In genomic region chr12:97560766-97561165, GRCh38 we compare ENCODE assay signal across 26 cellular contexts.
DNase-seq lines count a peak whose midpoint lies in the region; ATAC-seq, FAIRE-seq and TF ChIP-seq lines count a peak whose summit lies in the region.
"Had no signal": no experiment of that assay in that cellular context is flagged by ENCODE, and none has a peak within 500 bp of the region (broad histone marks: within the 10 kb centered on the region; RNA-seq: fewer than 3 reads in every experiment).

No MANE protein-coding gene starts in this region.

- POLR2A ChIA-PET in WTC11 (lab: Charles Lee): no interaction called here

- TF ChIP-seq CTCF in WTC11 (IDR thresholded peaks at IDR 0.05) (no peak), nephron progenitor cell (IDR thresholded peaks at IDR 0.05) (no peak)

- no peaks in the 10 kb centered on the region for H3K27me3 Mint-ChIP-seq in WTC11 (ENCODE audit: low read depth)
- no peaks in the 10 kb centered on the region for H3K27me3 Mint-ChIP-seq in nephron progenitor cell (ENCODE audit: low read depth, poor library complexity)
- peaks cover 3% of the 10 kb centered on the region for H3K27me3 Mint-ChIP-seq in activated naive CD8-positive, alpha-beta T cell treated with anti-CD3 and anti-CD28 coated beads for 36 hours
- H3K27me3 Mint-ChIP-seq: activated naive CD8-positive, alpha-beta T cell treated with anti-CD3 and anti-CD28 coated beads, Interleukin-2, amount 50 U/mL, for 24 hours had no signal

- peak overlapping the region; percentile 98 for H3K27ac Mint-ChIP-seq in WTC11
- peak overlapping the region; percentile 57 for H3K27ac Mint-ChIP-seq in nephron progenitor cell
- no peak overlapping the region for H3K27ac Mint-ChIP-seq in activated naive CD8-positive, alpha-beta T cell treated with anti-CD3 and anti-CD28 coated beads for 36 hours
- H3K27ac Mint-ChIP-seq: activated naive CD8-positive, alpha-beta T cell treated with anti-CD3 and anti-CD28 coated beads, Interleukin-2, amount 50 U/mL, for 24 hours; activated T-cell treated with anti-CD3 and anti-CD28 coated beads, Interleukin-2, amount 50 U/mL, for 72 hours had no signal

- ATAC-seq in WTC11 (no peak), HG02884 (IDR thresholded peaks at IDR 0.05; ENCODE audit: unreplicated experiment) (no peak)
- ATAC-seq: activated naive CD8-positive, alpha-beta T cell treated with anti-CD3 and anti-CD28 coated beads, Interleukin-2, amount 50 U/mL, for 24 hours; activated T-cell treated with anti-CD3 and anti-CD28 coated beads, Interleukin-2, amount 50 U/mL, for 72 hours; HCT116; left lung; Right ventricle myocardium inferior had no signal

- no peak overlapping the region for H3K4me3 ChIP-seq in HUES48 (ENCODE audit: low read depth, low read length)
- H3K4me3 ChIP-seq: left lung, tibial nerve had no signal

- H3K4me3 Mint-ChIP-seq in WTC11 (no peak overlapping the region), nephron progenitor cell (no peak overlapping the region)
- H3K4me3 Mint-ChIP-seq in activated naive CD8-positive, alpha-beta T cell treated with anti-CD3 and anti-CD28 coated beads for 36 hours: no peak overlapping the region
- H3K4me3 Mint-ChIP-seq: activated naive CD8-positive, alpha-beta T cell treated with anti-CD3 and anti-CD28 coated beads, Interleukin-2, amount 50 U/mL, for 24 hours; activated T-cell treated with anti-CD3 and anti-CD28 coated beads, Interleukin-2, amount 50 U/mL, for 72 hours had no signal

- no peaks in the 10 kb centered on the region for H3K9me3 ChIP-seq in HUES48 (ENCODE audit: control insufficient read depth, insufficient read depth, low read length)
- H3K9me3 ChIP-seq: BE2C, left lung, SK-N-SH, tibial nerve had no signal

- H3K4me1 Mint-ChIP-seq in WTC11: peaks cover 87% of the 10 kb centered on the region
- peaks cover 89% of the 10 kb centered on the region for H3K4me1 Mint-ChIP-seq in nephron progenitor cell
- H3K4me1 Mint-ChIP-seq in activated naive CD8-positive, alpha-beta T cell treated with anti-CD3 and anti-CD28 coated beads for 36 hours: no peaks in the 10 kb centered on the region
- H3K4me1 Mint-ChIP-seq: activated naive CD8-positive, alpha-beta T cell treated with anti-CD3 and anti-CD28 coated beads, Interleukin-2, amount 50 U/mL, for 24 hours had no signal

- CTCF ChIA-PET in WTC11 (lab: Charles Lee): interaction anchor here (1.2 kb wide), 1 partner anchor 574 kb away, joined by 3 read pairs; no protein-coding TSS in a partner anchor

- DNase-seq in NCI-H1105 treated with DMSO at 0.1 percent for 48 hours (lab: John Stamatoyannopoulos, UW): peak; percentile 73
- DNase-seq in WTC11 (ENCODE audit: low spot score): no peak
- no peak for DNase-seq in nephron progenitor cell
- no peak for DNase-seq in activated naive CD8-positive, alpha-beta T cell treated with anti-CD3 and anti-CD28 coated beads for 36 hours
- no peak for DNase-seq in frontal cortex (ENCODE audit: low spot score in 2 of 2)
- DNase-seq: activated CD4-positive, alpha-beta T cell treated with anti-CD3 and anti-CD28 coated beads, Interleukin-2, amount 50 U/mL, for 4 hours; activated CD4-positive, CD25-positive, alpha-beta regulatory T cell; activated naive CD8-positive, alpha-beta T cell treated with anti-CD3 and anti-CD28 coated beads, Interleukin-2, amount 50 U/mL, for 24 hours; activated T-cell treated with anti-CD3 and anti-CD28 coated beads, Interleukin-2, amount 50 U/mL, for 72 hours; BE2C; dermis blood vessel endothelial cell; head of caudate nucleus; left lung; MV-4-11; NCI-H187 treated with DMSO at 0.1 percent for 48 hours; NK-92 treated with Interleukin-12 subunit alpha and Interleukin-12 subunit beta, amount 100 ng/mL, for 24 hours; nucleus accumbens; SK-N-SH; stimulated activated CD4-positive, alpha-beta T cell treated with anti-CD3 and anti-CD28 coated beads, Interleukin-4, amount 100 ng/mL, for 4 hours had no signal

- peak overlapping the region; percentile 32 for H3K27ac ChIP-seq in HUES48 (ENCODE audit: low read depth, low read length)
- H3K27ac ChIP-seq: left lung, tibial nerve had no signal

- peaks cover 66% of the 10 kb centered on the region for H3K4me1 ChIP-seq in HUES48 (ENCODE audit: control insufficient read depth, insufficient read depth, low read length)
- H3K4me1 ChIP-seq: BE2C, tibial nerve had no signal

- H3K36me3 Mint-ChIP-seq in WTC11 (peaks cover 23% of the 10 kb centered on the region), nephron progenitor cell (ENCODE audit: low read depth) (peaks cover 7% of the 10 kb centered on the region)
- H3K36me3 Mint-ChIP-seq in activated naive CD8-positive, alpha-beta T cell treated with anti-CD3 and anti-CD28 coated beads for 36 hours: no peaks in the 10 kb centered on the region

- no peaks in the 10 kb centered on the region for H3K27me3 ChIP-seq in HUES48 (ENCODE audit: control insufficient read depth, insufficient read depth, low read length)
- H3K27me3 ChIP-seq: BE2C, left lung, tibial nerve had no signal

- FAIRE-seq in frontal cortex (lab: Jason Lieb, UNC): no peak
- FAIRE-seq: GM12891, islet of Langerhans had no signal

- H3K9me3 Mint-ChIP-seq in WTC11 (no peaks in the 10 kb centered on the region), nephron progenitor cell (peaks cover 5% of the 10 kb centered on the region)
- no peaks in the 10 kb centered on the region for H3K9me3 Mint-ChIP-seq in activated naive CD8-positive, alpha-beta T cell treated with anti-CD3 and anti-CD28 coated beads for 36 hours

- H3K36me3 ChIP-seq in HUES48 (ENCODE audit: control insufficient read depth, insufficient read depth, low read length): peaks cover 51% of the 10 kb centered on the region
- H3K36me3 ChIP-seq: BE2C, left lung, tibial nerve had no signal

- no peak overlapping the region for H3K9ac ChIP-seq in HUES48 (ENCODE audit: low read depth, low read length)
- H3K9ac ChIP-seq: SK-N-SH had no signal

TF ChIP-seq in WTC11, 78 proteins besides CTCF, POLR2A, EP300 and RAD21 (continues in another document):
- TF ChIP-seq, protein P1, sequence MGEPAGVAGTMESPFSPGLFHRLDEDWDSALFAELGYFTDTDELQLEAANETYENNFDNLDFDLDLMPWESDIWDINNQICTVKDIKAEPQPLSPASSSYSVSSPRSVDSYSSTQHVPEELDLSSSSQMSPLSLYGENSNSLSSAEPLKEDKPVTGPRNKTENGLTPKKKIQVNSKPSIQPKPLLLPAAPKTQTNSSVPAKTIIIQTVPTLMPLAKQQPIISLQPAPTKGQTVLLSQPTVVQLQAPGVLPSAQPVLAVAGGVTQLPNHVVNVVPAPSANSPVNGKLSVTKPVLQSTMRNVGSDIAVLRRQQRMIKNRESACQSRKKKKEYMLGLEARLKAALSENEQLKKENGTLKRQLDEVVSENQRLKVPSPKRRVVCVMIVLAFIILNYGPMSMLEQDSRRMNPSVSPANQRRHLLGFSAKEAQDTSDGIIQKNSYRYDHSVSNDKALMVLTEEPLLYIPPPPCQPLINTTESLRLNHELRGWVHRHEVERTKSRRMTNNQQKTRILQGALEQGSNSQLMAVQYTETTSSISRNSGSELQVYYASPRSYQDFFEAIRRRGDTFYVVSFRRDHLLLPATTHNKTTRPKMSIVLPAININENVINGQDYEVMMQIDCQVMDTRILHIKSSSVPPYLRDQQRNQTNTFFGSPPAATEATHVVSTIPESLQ (CRISPR knock-in tag; IDR thresholded peaks at IDR 0.05): no peak
- TF ChIP-seq, protein P2, sequence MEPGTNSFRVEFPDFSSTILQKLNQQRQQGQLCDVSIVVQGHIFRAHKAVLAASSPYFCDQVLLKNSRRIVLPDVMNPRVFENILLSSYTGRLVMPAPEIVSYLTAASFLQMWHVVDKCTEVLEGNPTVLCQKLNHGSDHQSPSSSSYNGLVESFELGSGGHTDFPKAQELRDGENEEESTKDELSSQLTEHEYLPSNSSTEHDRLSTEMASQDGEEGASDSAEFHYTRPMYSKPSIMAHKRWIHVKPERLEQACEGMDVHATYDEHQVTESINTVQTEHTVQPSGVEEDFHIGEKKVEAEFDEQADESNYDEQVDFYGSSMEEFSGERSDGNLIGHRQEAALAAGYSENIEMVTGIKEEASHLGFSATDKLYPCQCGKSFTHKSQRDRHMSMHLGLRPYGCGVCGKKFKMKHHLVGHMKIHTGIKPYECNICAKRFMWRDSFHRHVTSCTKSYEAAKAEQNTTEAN (CRISPR knock-in tag; IDR thresholded peaks at IDR 0.05): no peak
- no peak for TF ChIP-seq AR (CRISPR knock-in tag; IDR thresholded peaks at IDR 0.05)
- TF ChIP-seq, protein P3, sequence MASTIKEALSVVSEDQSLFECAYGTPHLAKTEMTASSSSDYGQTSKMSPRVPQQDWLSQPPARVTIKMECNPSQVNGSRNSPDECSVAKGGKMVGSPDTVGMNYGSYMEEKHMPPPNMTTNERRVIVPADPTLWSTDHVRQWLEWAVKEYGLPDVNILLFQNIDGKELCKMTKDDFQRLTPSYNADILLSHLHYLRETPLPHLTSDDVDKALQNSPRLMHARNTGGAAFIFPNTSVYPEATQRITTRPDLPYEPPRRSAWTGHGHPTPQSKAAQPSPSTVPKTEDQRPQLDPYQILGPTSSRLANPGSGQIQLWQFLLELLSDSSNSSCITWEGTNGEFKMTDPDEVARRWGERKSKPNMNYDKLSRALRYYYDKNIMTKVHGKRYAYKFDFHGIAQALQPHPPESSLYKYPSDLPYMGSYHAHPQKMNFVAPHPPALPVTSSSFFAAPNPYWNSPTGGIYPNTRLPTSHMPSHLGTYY (CRISPR knock-in tag; IDR thresholded peaks at IDR 0.05): no peak
